33 cellular contexts compared by ENCODE assay signal in the genomic region with DNA sequence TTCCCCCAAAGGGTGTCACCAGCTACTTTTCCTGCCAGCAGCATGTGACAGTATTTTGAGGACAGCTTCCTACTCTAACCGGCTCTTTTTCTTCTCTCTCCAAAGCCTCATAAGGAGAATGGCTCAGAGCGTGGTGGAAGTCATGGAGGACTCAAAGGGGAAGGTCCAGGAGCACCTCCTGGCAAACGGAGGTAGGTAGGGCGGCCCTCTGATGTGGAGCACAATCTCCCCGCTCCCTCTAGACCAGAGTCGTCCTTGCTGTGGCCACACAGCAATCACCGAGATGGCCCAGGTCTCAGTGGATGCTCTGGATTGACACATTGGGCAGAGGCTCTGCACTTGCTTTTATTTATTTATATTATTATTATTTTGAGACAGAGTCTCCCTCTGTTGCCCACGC. TPM values are rescaled to one million over a fixed set of nuclear protein-coding genes. Genes with fewer than 3 reads are reported as not detected.
"Had no signal": no experiment of that assay in that cellular context is flagged by ENCODE, and none has a peak within 500 bp of the region (broad histone marks: within the 10 kb centered on the region; RNA-seq: fewer than 3 reads in every experiment).

No MANE protein-coding gene starts in this region.

- H3K27me3 ChIP-seq: ascending aorta, breast epithelium, cardiac muscle cell, dorsolateral prefrontal cortex, gastrocnemius medialis had no signal

- H3K4me1 ChIP-seq: ascending aorta, breast epithelium, foreskin keratinocyte, gastrocnemius medialis had no signal

- H3K9me3 Mint-ChIP-seq: activated CD4-positive, alpha-beta memory T cell treated with anti-CD3 and anti-CD28 coated beads, Interleukin-2, amount 10 ng/mL, durations not matched to agents 7 days and 5 days; activated CD4-positive, alpha-beta T cell treated with anti-CD3 and anti-CD28 coated beads, Interleukin-2, amount 10 ng/mL, durations not matched to agents 7 days and 5 days; activated naive CD4-positive, alpha-beta T cell treated with anti-CD3 and anti-CD28 coated beads, Interleukin-2, amount 10 ng/mL, durations not matched to agents 7 days and 5 days; activated naive CD4-positive, alpha-beta T cell treated with anti-CD3 and anti-CD28 coated beads, Interleukin-2, amount 50 U/mL, for 72 hours; activated naive CD8-positive, alpha-beta T cell treated with anti-CD3 and anti-CD28 coated beads, Interleukin-2, amount 10 ng/mL, durations not matched to agents 7 days and 5 days; activated T-cell treated with anti-CD3 and anti-CD28 coated beads, Interleukin-2, amount 50 U/mL, for 24 hours; activated T-cell treated with anti-CD3 and anti-CD28 coated beads, Interleukin-2, amount 50 U/mL, for 72 hours; dendritic cell treated with granulocyte-macrophage colony-stimulating factor and Interleukin-4, amounts not matched to agents 40 ng/mL and 50 ng/mL, for 4 days; endodermal cell had no signal

- ATAC-seq: activated naive CD4-positive, alpha-beta T cell treated with anti-CD3 and anti-CD28 coated beads, Interleukin-2, amount 50 U/mL, for 72 hours; activated T-cell treated with anti-CD3 and anti-CD28 coated beads, Interleukin-2, amount 50 U/mL, for 72 hours; esophagus mucosa; foreskin keratinocyte; gastrocnemius medialis had no signal

- DNase-seq: activated CD4-positive, alpha-beta memory T cell treated with anti-CD3 and anti-CD28 coated beads, Interleukin-2, amount 10 ng/mL, durations not matched to agents 7 days and 5 days; activated CD4-positive, alpha-beta T cell treated with anti-CD3 and anti-CD28 coated beads for 4 hours; activated CD4-positive, alpha-beta T cell treated with anti-CD3 and anti-CD28 coated beads, Interleukin-2, amount 10 ng/mL, durations not matched to agents 7 days and 5 days; activated CD4-positive, alpha-beta T cell treated with anti-CD3 and anti-CD28 coated beads, Interleukin-2, amount 50 U/mL, for 4 hours; activated CD4-positive, CD25-positive, alpha-beta regulatory T cell; activated CD4-positive, CD25-positive, alpha-beta regulatory T cell treated with anti-CD3 and anti-CD28 coated beads, Interleukin-2, amount 50 U/mL, for 72 hours; activated CD8-positive, alpha-beta memory T cell treated with anti-CD3 and anti-CD28 coated beads, Interleukin-2, amount 50 U/mL, for 48 hours; activated gamma-delta T cell; activated naive CD4-positive, alpha-beta T cell; activated naive CD4-positive, alpha-beta T cell treated with anti-CD3 and anti-CD28 coated beads, Interleukin-2, amount 10 ng/mL, durations not matched to agents 7 days and 5 days; activated naive CD8-positive, alpha-beta T cell treated with anti-CD3 and anti-CD28 coated beads, Interleukin-2, amount 10 ng/mL, durations not matched to agents 7 days and 5 days; activated T-cell treated with anti-CD3 and anti-CD28 coated beads for 4 hours; activated T-cell treated with anti-CD3 and anti-CD28 coated beads, Interleukin-2, amount 50 U/mL, for 24 hours; activated T-cell treated with anti-CD3 and anti-CD28 coated beads, Interleukin-2, amount 50 U/mL, for 72 hours; central memory CD4-positive, alpha-beta T cell; cerebellar nuclear complex; dorsolateral prefrontal cortex; effector memory CD4-positive, alpha-beta T cell; endodermal cell; foreskin keratinocyte; gastrocnemius medialis; glutamatergic neuron; T-helper 2 cell had no signal

- H3K36me3 ChIP-seq: ascending aorta, breast epithelium, cardiac muscle cell, gastrocnemius medialis had no signal

- H3K4me3 Mint-ChIP-seq: activated CD4-positive, alpha-beta memory T cell treated with anti-CD3 and anti-CD28 coated beads, Interleukin-2, amount 10 ng/mL, durations not matched to agents 7 days and 5 days; activated CD4-positive, alpha-beta T cell treated with anti-CD3 and anti-CD28 coated beads, Interleukin-2, amount 10 ng/mL, durations not matched to agents 7 days and 5 days; activated naive CD4-positive, alpha-beta T cell treated with anti-CD3 and anti-CD28 coated beads, Interleukin-2, amount 10 ng/mL, durations not matched to agents 7 days and 5 days; activated naive CD8-positive, alpha-beta T cell treated with anti-CD3 and anti-CD28 coated beads, Interleukin-2, amount 10 ng/mL, durations not matched to agents 7 days and 5 days; activated T-cell treated with anti-CD3 and anti-CD28 coated beads, Interleukin-2, amount 50 U/mL, for 24 hours; activated T-cell treated with anti-CD3 and anti-CD28 coated beads, Interleukin-2, amount 50 U/mL, for 72 hours; brain; dendritic cell treated with granulocyte-macrophage colony-stimulating factor and Interleukin-4, amounts not matched to agents 40 ng/mL and 50 ng/mL, for 4 days; endodermal cell had no signal

- H3K4me1 Mint-ChIP-seq: activated CD4-positive, alpha-beta memory T cell treated with anti-CD3 and anti-CD28 coated beads, Interleukin-2, amount 10 ng/mL, durations not matched to agents 7 days and 5 days; activated CD4-positive, alpha-beta T cell treated with anti-CD3 and anti-CD28 coated beads, Interleukin-2, amount 10 ng/mL, durations not matched to agents 7 days and 5 days; activated naive CD4-positive, alpha-beta T cell treated with anti-CD3 and anti-CD28 coated beads, Interleukin-2, amount 10 ng/mL, durations not matched to agents 7 days and 5 days; activated naive CD8-positive, alpha-beta T cell treated with anti-CD3 and anti-CD28 coated beads, Interleukin-2, amount 10 ng/mL, durations not matched to agents 7 days and 5 days; brain; endodermal cell had no signal

- H3K36me3 Mint-ChIP-seq: activated naive CD4-positive, alpha-beta T cell treated with anti-CD3 and anti-CD28 coated beads, Interleukin-2, amount 10 ng/mL, durations not matched to agents 7 days and 5 days; activated naive CD4-positive, alpha-beta T cell treated with anti-CD3 and anti-CD28 coated beads, Interleukin-2, amount 50 U/mL, for 72 hours; activated naive CD8-positive, alpha-beta T cell treated with anti-CD3 and anti-CD28 coated beads, Interleukin-2, amount 10 ng/mL, durations not matched to agents 7 days and 5 days; brain had no signal

- H3K9me3 ChIP-seq: ascending aorta, breast epithelium, gastrocnemius medialis had no signal

- H3K27me3 Mint-ChIP-seq: activated T-cell treated with anti-CD3 and anti-CD28 coated beads, Interleukin-2, amount 50 U/mL, for 24 hours; brain had no signal

- H3K4me3 ChIP-seq: ascending aorta, breast epithelium, cardiac muscle cell, coronary artery, dorsolateral prefrontal cortex, gastrocnemius medialis had no signal

- H3K27ac Mint-ChIP-seq: activated CD4-positive, alpha-beta memory T cell treated with anti-CD3 and anti-CD28 coated beads, Interleukin-2, amount 10 ng/mL, durations not matched to agents 7 days and 5 days; activated CD4-positive, alpha-beta T cell treated with anti-CD3 and anti-CD28 coated beads, Interleukin-2, amount 10 ng/mL, durations not matched to agents 7 days and 5 days; activated naive CD4-positive, alpha-beta T cell treated with anti-CD3 and anti-CD28 coated beads, Interleukin-2, amount 10 ng/mL, durations not matched to agents 7 days and 5 days; activated naive CD4-positive, alpha-beta T cell treated with anti-CD3 and anti-CD28 coated beads, Interleukin-2, amount 50 U/mL, for 72 hours; activated naive CD8-positive, alpha-beta T cell treated with anti-CD3 and anti-CD28 coated beads, Interleukin-2, amount 10 ng/mL, durations not matched to agents 7 days and 5 days; activated T-cell treated with anti-CD3 and anti-CD28 coated beads, Interleukin-2, amount 50 U/mL, for 24 hours; activated T-cell treated with anti-CD3 and anti-CD28 coated beads, Interleukin-2, amount 50 U/mL, for 72 hours; brain; dendritic cell treated with granulocyte-macrophage colony-stimulating factor and Interleukin-4, amounts not matched to agents 40 ng/mL and 50 ng/mL, for 4 days; endodermal cell had no signal

- H3K27ac ChIP-seq: ascending aorta, breast epithelium, cardiac muscle cell, coronary artery, dorsolateral prefrontal cortex, foreskin keratinocyte, gastrocnemius medialis had no signal

RNA-seq across cellular contexts. Expression of gene ATP6V1C2, which starts 32.4 kb away (rescaled TPM):
- total RNA-seq: activated CD4-positive, alpha-beta memory T cell treated with anti-CD3 and anti-CD28 coated beads, Interleukin-2, amount 10 ng/mL, durations not matched to agents 7 days and 5 days; activated CD4-positive, alpha-beta T cell treated with anti-CD3 and anti-CD28 coated beads, Interleukin-2, amount 10 ng/mL, durations not matched to agents 7 days and 5 days; activated naive CD8-positive, alpha-beta T cell treated with anti-CD3 and anti-CD28 coated beads, Interleukin-2, amount 10 ng/mL, durations not matched to agents 7 days and 5 days; epithelial cell of proximal tubule; gastrocnemius medialis; T-helper 1 cell treated with Interleukin-12 subunit alpha and Interleukin-12 subunit beta and Interleukin-4 antibody, amounts not matched to agents 30 ng/mL and 1 ng/mL, for 36 hours had no signal
